In the genomic region with DNA sequence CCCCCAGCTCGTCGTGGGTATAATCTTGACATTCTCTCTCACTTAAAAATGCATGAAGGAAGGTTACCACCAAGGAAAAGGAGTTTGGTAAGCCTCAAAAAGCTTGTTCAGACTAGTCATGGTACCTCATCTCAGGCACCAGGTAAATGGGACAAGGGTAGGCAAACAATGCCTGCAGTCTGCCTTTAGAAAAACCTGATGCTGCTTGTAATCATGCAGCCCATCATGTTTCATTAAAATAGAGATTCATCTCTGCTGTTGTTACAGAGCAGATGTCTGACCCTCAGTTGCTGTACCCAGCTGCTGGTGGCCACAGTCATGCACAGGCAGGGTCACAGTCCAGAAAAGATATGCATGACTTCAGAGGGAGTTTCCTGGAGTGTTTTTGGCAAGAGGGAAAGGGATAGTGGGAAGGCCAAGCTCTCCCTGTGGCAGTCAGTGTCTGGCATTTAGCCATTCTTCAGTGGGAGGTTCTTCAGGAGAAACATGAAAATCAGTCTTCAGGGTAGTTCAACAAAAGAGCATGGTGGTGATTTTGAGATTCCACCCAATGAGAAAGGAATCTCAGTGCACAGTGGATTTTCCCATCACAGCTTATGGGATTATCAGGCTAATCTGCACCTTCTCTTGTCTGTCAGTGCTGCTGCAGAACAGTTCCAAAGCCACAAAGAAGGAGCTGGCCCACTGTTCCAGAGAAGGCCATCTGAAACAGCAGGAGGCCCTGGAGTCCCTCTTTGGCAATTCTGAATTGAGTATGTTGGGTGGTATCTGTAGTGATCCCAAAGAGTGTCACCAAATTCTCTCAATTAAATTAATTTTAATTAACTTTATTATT, we compare ENCODE assay signal across 13 cellular contexts.
DNase-seq lines count a peak whose midpoint lies in the region; ATAC-seq and TF ChIP-seq lines count a peak whose summit lies in the region.
"Had no signal": no experiment of that assay in that cellular context is flagged by ENCODE, and none has a peak within 500 bp of the region (broad histone marks: within the 10 kb centered on the region; RNA-seq: fewer than 3 reads in every experiment).

No MANE protein-coding gene starts in this region.

- no peaks in the 10 kb centered on the region for H3K36me3 Mint-ChIP-seq in osteocyte (ENCODE audit: unreplicated experiment)

- no peak overlapping the region for H3K4me3 Mint-ChIP-seq in osteocyte (ENCODE audit: unreplicated experiment)
- H3K4me3 Mint-ChIP-seq: activated T-helper 17 cell treated with anti-CD3 and anti-CD28 coated beads, Interleukin-2, amount 50 U/mL, for 72 hours had no signal

- peaks cover 34% of the 10 kb centered on the region for H3K4me1 Mint-ChIP-seq in osteocyte (ENCODE audit: unreplicated experiment)
- H3K4me1 Mint-ChIP-seq: activated T-helper 17 cell treated with anti-CD3 and anti-CD28 coated beads, Interleukin-2, amount 50 U/mL, for 72 hours had no signal

- peaks cover 19% of the 10 kb centered on the region for H3K4me1 ChIP-seq in RWPE2 (ENCODE audit: insufficient read depth, poor library complexity, severe bottlenecking)

- ATAC-seq in RWPE2 (ENCODE audit: low read depth), result peak; percentile 42; the same call in 1 of the 3 replicates
- ATAC-seq in HG03460 (IDR thresholded peaks at IDR 0.05; ENCODE audit: unreplicated experiment), result no peak
- ATAC-seq: activated T-helper 17 cell treated with anti-CD3 and anti-CD28 coated beads, Interleukin-2, amount 50 U/mL, for 72 hours had no signal

- no peaks in the 10 kb centered on the region for H3K9me3 ChIP-seq in RWPE2 (ENCODE audit: severe bottlenecking)
- H3K9me3 ChIP-seq: ovary had no signal

- H3K27me3 Mint-ChIP-seq in osteocyte (ENCODE audit: unreplicated experiment), result no peaks in the 10 kb centered on the region

- no peak for TF ChIP-seq CTCF in RWPE2 (IDR thresholded peaks at IDR 0.05; ENCODE audit: poor library complexity, severe bottlenecking)
- TF ChIP-seq CTCF in osteocyte (IDR thresholded peaks at IDR 0.05), result no peak

- DNase-seq in DMS79 (lab: John Stamatoyannopoulos, UW), result peak; percentile 28
- DNase-seq in RWPE2 (ENCODE audit: low spot score), result no peak
- peak; percentile 82 for DNase-seq in fibroblast of gingiva (ENCODE audit: low read depth)
- no peak for DNase-seq in osteocyte (ENCODE audit: extremely low spot score, unreplicated experiment)
- DNase-seq in activated CD4-positive, alpha-beta T cell treated with anti-CD3 and anti-CD28 coated beads for 48 hours, result no peak
- DNase-seq in NCI-H345 (lab: John Stamatoyannopoulos, UW), result no peak
- no peak for DNase-seq in activated effector memory CD4-positive, alpha-beta T cell treated with Interleukin-2 at 50 U/mL for 16 hours
- DNase-seq: hypothalamus, NCI-H510A treated with DMSO at 0.1 percent for 48 hours, T-helper 9 cell had no signal

- H3K36me3 ChIP-seq in RWPE2 (ENCODE audit: low read depth), result no peaks in the 10 kb centered on the region
- H3K36me3 ChIP-seq: ovary had no signal

- H3K27ac ChIP-seq in RWPE2 (ENCODE audit: poor library complexity, severe bottlenecking), result peak overlapping the region; percentile 42
- H3K27ac ChIP-seq: ovary had no signal

- no peak overlapping the region for H3K4me3 ChIP-seq in RWPE2 (ENCODE audit: severe bottlenecking)
- H3K4me3 ChIP-seq: ovary had no signal

- peak overlapping the region; percentile 36 for H3K27ac Mint-ChIP-seq in osteocyte (ENCODE audit: unreplicated experiment)
- H3K27ac Mint-ChIP-seq: activated T-helper 17 cell treated with anti-CD3 and anti-CD28 coated beads, Interleukin-2, amount 50 U/mL, for 72 hours had no signal

- no peaks in the 10 kb centered on the region for H3K27me3 ChIP-seq in RWPE2 (ENCODE audit: insufficient read depth, poor library complexity, severe bottlenecking)
- H3K27me3 ChIP-seq: ovary had no signal

- H3K9me3 Mint-ChIP-seq in osteocyte (ENCODE audit: unreplicated experiment), result no peaks in the 10 kb centered on the region
- H3K9me3 Mint-ChIP-seq: activated T-helper 17 cell treated with anti-CD3 and anti-CD28 coated beads, Interleukin-2, amount 50 U/mL, for 72 hours had no signal

Comparison
In these comparisons a context has a peak if more than half of its experiments do, and no peak if none do; other contexts are left out.
1. DNase-seq: peak in DMS79 (single experiment) and fibroblast of gingiva (single experiment); none in RWPE2 (single experiment), osteocyte (single experiment), activated CD4-positive, alpha-beta T cell treated with anti-CD3 and anti-CD28 coated beads for 48 hours (single experiment), NCI-H345 (single experiment) and activated effector memory CD4-positive, alpha-beta T cell treated with Interleukin-2 at 50 U/mL for 16 hours (single experiment).